Comparison of ENCODE assay signal across 1 cellular context in genomic region chr5:91219141-91219802, GRCh38.
TF ChIP-seq lines count a peak whose summit lies in the region.

No MANE protein-coding gene starts in this region.

TF ChIP-seq in GM23338, 12 proteins besides CTCF, POLR2A, EP300 and RAD21 (continued from another document):
- TF ChIP-seq ZNF462 (CRISPR knock-in tag; IDR thresholded peaks at IDR 0.05) (no peak), EZH2phosphoT487 (IDR thresholded peaks at IDR 0.05; ENCODE audit: unreplicated experiment) (no peak), POLR2AphosphoS5 (IDR thresholded peaks at IDR 0.05; ENCODE audit: low read depth) (no peak), EZH2 (IDR thresholded peaks at IDR 0.05; ENCODE audit: low read depth, unreplicated experiment) (no peak)
